12 cellular contexts compared by ENCODE assay signal in the genomic region with DNA sequence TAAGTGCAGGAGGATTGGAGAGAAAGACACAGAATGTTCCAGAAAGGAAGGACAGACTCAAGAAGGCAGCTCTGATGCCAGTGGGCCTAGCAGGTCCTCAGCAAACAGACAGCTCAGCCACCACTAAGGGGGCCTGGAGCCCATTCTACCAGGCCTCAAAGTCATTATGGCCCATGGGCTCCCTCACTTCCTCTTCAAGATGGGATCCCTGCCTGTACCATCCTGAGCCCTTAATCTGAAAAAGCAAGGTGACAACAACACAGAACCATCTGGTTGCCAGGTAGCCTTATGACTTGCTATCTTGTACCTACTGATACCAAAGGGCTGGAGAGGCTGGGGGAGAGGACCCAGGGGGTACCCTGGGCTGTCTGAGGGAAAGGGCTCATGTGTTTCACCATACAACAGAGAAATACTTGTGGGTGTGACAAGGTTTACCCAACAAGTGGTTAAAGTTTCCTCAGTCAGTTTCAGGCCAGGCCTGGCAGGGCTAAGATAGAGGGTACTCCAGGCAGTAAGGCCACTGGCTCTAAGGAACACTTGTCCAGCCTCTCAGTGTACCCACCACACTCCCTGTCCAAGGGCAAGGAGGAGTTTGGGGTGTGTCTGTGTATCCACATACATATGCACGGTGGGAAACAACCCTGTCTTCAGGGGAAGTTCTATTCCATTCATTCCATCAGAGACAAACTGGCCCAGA. TPM values are rescaled to one million over a fixed set of nuclear protein-coding genes. Genes with fewer than 3 reads are reported as not detected.
DNase-seq lines count a peak whose midpoint lies in the region; ATAC-seq lines count a peak whose summit lies in the region.
"Had no signal": no experiment of that assay in that cellular context is flagged by ENCODE, and none has a peak within 500 bp of the region (broad histone marks: within the 10 kb centered on the region; RNA-seq: fewer than 3 reads in every experiment).

No MANE protein-coding gene starts in this region.

- peak overlapping the region in 2 of 4 donors; percentile 39 to 65 for H3K4me3 Mint-ChIP-seq in IgD-negative memory B cell
- H3K4me3 Mint-ChIP-seq in central memory CD8-positive, alpha-beta T cell = peak overlapping the region; percentile 14

- peaks cover 56 to 74% of the 10 kb centered on the region in 2 experiments for H3K36me3 ChIP-seq in trophoblast cell (ENCODE audit: control insufficient read depth in 1 of 2, insufficient read depth in 2 of 2, low read length in 2 of 2)

- H2AFZ ChIP-seq in trophoblast cell (ENCODE audit: insufficient read depth, low read length, poor library complexity) = no peak overlapping the region

- H3K9ac ChIP-seq in trophoblast cell (ENCODE audit: low read length) = no peak overlapping the region

- peaks cover 2% of the 10 kb centered on the region for H3K9me3 ChIP-seq in trophoblast cell (ENCODE audit: insufficient read depth, low read depth, low read length)
- H3K9me3 ChIP-seq: left ventricle myocardium inferior, upper lobe of left lung had no signal

- no peak overlapping the region for H4K8ac ChIP-seq in trophoblast cell (ENCODE audit: low read depth, low read length)

- H3K4me2 ChIP-seq in trophoblast cell (ENCODE audit: low read length) = no peak overlapping the region

- H3K23ac ChIP-seq in trophoblast cell (ENCODE audit: low read length) = no peak overlapping the region

- peak overlapping the region; percentile 83 to 86 (median 83) for H3K27ac Mint-ChIP-seq in IgD-negative memory B cell
- peak overlapping the region; percentile 73 for H3K27ac Mint-ChIP-seq in central memory CD8-positive, alpha-beta T cell (ENCODE audit: low read depth)

- peak overlapping the region; percentile 7 for H3K27ac ChIP-seq in trophoblast cell (ENCODE audit: low read depth, low read length)
- H3K27ac ChIP-seq: left ventricle myocardium inferior, upper lobe of left lung, WERI-Rb-1 had no signal

- no peak for ATAC-seq in central memory CD8-positive, alpha-beta T cell (replicated peaks; ENCODE audit: extremely low read depth, poor library complexity, severe bottlenecking)
- ATAC-seq in GM19397 (IDR thresholded peaks at IDR 0.05; ENCODE audit: unreplicated experiment) = no peak

- no CpG with 5 or more reads among the region's 1 CpG for WGBS in trophoblast cell (ENCODE audit: extremely low coverage, insufficient coverage, insufficient read length)

- no peak overlapping the region for H2BK120ac ChIP-seq in trophoblast cell (ENCODE audit: insufficient read depth, low read length, poor library complexity)

- H3K14ac ChIP-seq in trophoblast cell (ENCODE audit: low read length) = no peak overlapping the region

- no peak overlapping the region for H3K4me3 ChIP-seq in trophoblast cell (ENCODE audit: low read depth, low read length)
- H3K4me3 ChIP-seq: left ventricle myocardium inferior, upper lobe of left lung had no signal

- H2BK5ac ChIP-seq in trophoblast cell (ENCODE audit: low read depth, low read length, poor library complexity) = no peak overlapping the region

- no peak overlapping the region for H2AK5ac ChIP-seq in trophoblast cell (ENCODE audit: low read length)

- H3K4me1 ChIP-seq in trophoblast cell (ENCODE audit: control insufficient read depth in 1 of 2, insufficient read depth in 2 of 2, low read length in 2 of 2) = peaks cover 28 to 32% of the 10 kb centered on the region in 2 experiments

- DNase-seq in activated effector memory CD4-positive, alpha-beta T cell treated with anti-CD3 and anti-CD28 coated beads, Interleukin-2, amount 50 U/mL, for 16 hours = peak; percentile 58
- no peak for DNase-seq in activated effector memory CD4-positive, alpha-beta T cell treated with Interleukin-2 at 50 U/mL for 16 hours
- peak; percentile 9 to 14 for DNase-seq in central memory CD8-positive, alpha-beta T cell (ENCODE audit: low spot score in 2 of 2)
- DNase-seq in trophoblast cell = no peak
- DNase-seq in NCI-H226 = no peak
- no peak for DNase-seq in DMS53 treated with DMSO at 0.1 percent for 48 hours (lab: John Stamatoyannopoulos, UW; ENCODE audit: unreplicated experiment)

- peaks cover 4% of the 10 kb centered on the region for H3K79me2 ChIP-seq in trophoblast cell (ENCODE audit: control insufficient read depth, insufficient read depth, low read length, poor library complexity)

- no peak overlapping the region for H2BK12ac ChIP-seq in trophoblast cell (ENCODE audit: low read length)

- H3K9me3 Mint-ChIP-seq in IgD-negative memory B cell = no peaks in the 10 kb centered on the region
- H3K9me3 Mint-ChIP-seq in central memory CD8-positive, alpha-beta T cell = no peaks in the 10 kb centered on the region
- H3K9me3 Mint-ChIP-seq: naive B cell had no signal

- no peak overlapping the region for H3K4ac ChIP-seq in trophoblast cell (ENCODE audit: low read depth, low read length)

- H4K12ac ChIP-seq in trophoblast cell (ENCODE audit: low read depth, low read length) = no peak overlapping the region

- no peaks in the 10 kb centered on the region for H3K27me3 Mint-ChIP-seq in IgD-negative memory B cell
- H3K27me3 Mint-ChIP-seq in central memory CD8-positive, alpha-beta T cell = no peaks in the 10 kb centered on the region
- H3K27me3 Mint-ChIP-seq: naive B cell had no signal

- peak overlapping the region; percentile 34 for H3K18ac ChIP-seq in trophoblast cell (ENCODE audit: low read length)

- no peak overlapping the region for H4K91ac ChIP-seq in trophoblast cell (ENCODE audit: low read depth, low read length)

- H3K79me1 ChIP-seq in trophoblast cell (ENCODE audit: low read length) = no peaks in the 10 kb centered on the region

- H3K27me3 ChIP-seq in trophoblast cell (ENCODE audit: insufficient read depth, low read length) = no peaks in the 10 kb centered on the region
- H3K27me3 ChIP-seq: upper lobe of left lung had no signal

- peaks cover 5 to 10% (median 9%) of the 10 kb centered on the region in 3 donors for H3K4me1 Mint-ChIP-seq in IgD-negative memory B cell
- H3K4me1 Mint-ChIP-seq in central memory CD8-positive, alpha-beta T cell = peaks cover 35% of the 10 kb centered on the region

- H3K36me3 Mint-ChIP-seq in IgD-negative memory B cell = no peaks in the 10 kb centered on the region
- peaks cover 89% of the 10 kb centered on the region for H3K36me3 Mint-ChIP-seq in central memory CD8-positive, alpha-beta T cell (ENCODE audit: insufficient read depth)

RNA-seq across cellular contexts. Expression of gene TCF7, which starts 30.7 kb away (rescaled TPM):
- polyA plus RNA-seq in IgD-negative memory B cell = 41.7 TPM
- 10.2 and 10.8 TPM in 2 replicates for polyA plus RNA-seq in trophoblast cell (2013)

RNA-seq across cellular contexts. Expression of gene SKP1, which starts 31.5 kb away (rescaled TPM):
- polyA plus RNA-seq in IgD-negative memory B cell = 875 TPM
- 589 and 590 TPM in 2 replicates for polyA plus RNA-seq in trophoblast cell (2013)

Comparison
In these comparisons a context has a peak if more than half of its experiments do, and no peak if none do; other contexts are left out.
1. DNase-seq: peak in activated effector memory CD4-positive, alpha-beta T cell treated with anti-CD3 and anti-CD28 coated beads, Interleukin-2, amount 50 U/mL, for 16 hours (single experiment) and central memory CD8-positive, alpha-beta T cell (2 of 2); none in activated effector memory CD4-positive, alpha-beta T cell treated with Interleukin-2 at 50 U/mL for 16 hours (single experiment), trophoblast cell (0 of 2), NCI-H226 (single experiment) and DMS53 treated with DMSO at 0.1 percent for 48 hours (single experiment).